ENCODE assay signal across 8 cellular contexts in genomic region chr2:133780099-133780996, GRCh38.
DNase-seq lines count a peak whose midpoint lies in the region; ATAC-seq, FAIRE-seq and TF ChIP-seq lines count a peak whose summit lies in the region.

No MANE protein-coding gene starts in this region.

- ATAC-seq in GM18858 (IDR thresholded peaks at IDR 0.05; ENCODE audit: unreplicated experiment), result peak; percentile 65
- ATAC-seq in GM21825 (IDR thresholded peaks at IDR 0.05; ENCODE audit: unreplicated experiment), result no peak

- peak; percentile 77 for TF ChIP-seq CTCF in LNCAP (IDR thresholded peaks at IDR 0.05)

- DNase-seq in COR-L47 (lab: John Stamatoyannopoulos, UW), result peak; percentile 4
- DNase-seq in RPMI7951 (ENCODE audit: low read depth), result peak; percentile 81
- DNase-seq in medulla oblongata (ENCODE audit: extremely low spot score), result peak; percentile 90
- DNase-seq in cortex of kidney (lab: John Stamatoyannopoulos, UW), result no peak

- peak; percentile 55 for FAIRE-seq in endometrium (lab: Jason Lieb, UNC)
